In genomic region chr6:132210886-132211563, GRCh38 we compare ENCODE assay signal across 27 cellular contexts.
DNase-seq lines count a peak whose midpoint lies in the region; TF ChIP-seq lines count a peak whose summit lies in the region.
"Had no signal": no experiment of that assay in that cellular context is flagged by ENCODE, and none has a peak within 500 bp of the region (broad histone marks: within the 10 kb centered on the region; RNA-seq: fewer than 3 reads in every experiment).

No MANE protein-coding gene starts in this region.

- no peaks in the 10 kb centered on the region for H3K27me3 ChIP-seq in AG04450 (ENCODE audit: control insufficient read depth, insufficient read depth, low read length)
- no peaks in the 10 kb centered on the region for H3K27me3 ChIP-seq in endodermal cell (ENCODE audit: control insufficient read depth, insufficient read depth, low read length, poor library complexity, severe bottlenecking)

- H3K4me1 ChIP-seq in endodermal cell (ENCODE audit: control insufficient read depth, insufficient read depth, low read length): no peaks in the 10 kb centered on the region
- H3K4me1 ChIP-seq: A549 had no signal

- H3K4me1 Mint-ChIP-seq in endodermal cell (no peaks in the 10 kb centered on the region), mesothelial cell of epicardium (no peaks in the 10 kb centered on the region)
- H3K4me1 Mint-ChIP-seq: CD4-positive, alpha-beta memory T cell had no signal

- H3K4me3 ChIP-seq in AG04450 (ENCODE audit: low read depth, low read length): no peak overlapping the region
- no peak overlapping the region for H3K4me3 ChIP-seq in endodermal cell (ENCODE audit: low read length)
- H3K4me3 ChIP-seq: A549, K562, SK-N-MC had no signal

- 80 to 93% methylated on average over 1 to 2 of the region's 3 CpGs for WGBS in endodermal cell (ENCODE audit: insufficient coverage in 1 of 2, insufficient read length in 1 of 2), 2 experiments

- H3K9me3 ChIP-seq in AG04450 (ENCODE audit: control insufficient read depth, insufficient read depth, low read length) (peaks cover 8% of the 10 kb centered on the region; the same call in 1 of the 2 replicates), endodermal cell (ENCODE audit: control insufficient read depth, low read length) (no peaks in the 10 kb centered on the region)
- H3K9me3 ChIP-seq: A549 had no signal

- POLR2A ChIA-PET in AG04450 (lab: Yijun Ruan, JAX): no interaction called here

- no peaks in the 10 kb centered on the region for H3K9me3 Mint-ChIP-seq in endodermal cell
- H3K9me3 Mint-ChIP-seq in mesothelial cell of epicardium: peaks cover 5% of the 10 kb centered on the region
- H3K9me3 Mint-ChIP-seq: CD4-positive, alpha-beta memory T cell had no signal

- H3K36me3 ChIP-seq in endodermal cell (ENCODE audit: control insufficient read depth, insufficient read depth, low read length): no peaks in the 10 kb centered on the region

- no peak overlapping the region for H3K9ac ChIP-seq in endodermal cell (ENCODE audit: extremely low read depth, low read length, poor library complexity, severe bottlenecking)

- CTCF ChIA-PET in AG04450 (lab: Charles Lee): interaction anchor here (1.8 kb wide), 1 partner anchor 68 kb away, joined by 6 read pairs; no protein-coding TSS in a partner anchor

- H3K27ac ChIP-seq in AG04450 (ENCODE audit: low read depth, low read length): peak overlapping the region; percentile 12
- H3K27ac ChIP-seq in endodermal cell (ENCODE audit: low read depth, low read length): no peak overlapping the region
- H3K27ac ChIP-seq: A549, SK-N-MC had no signal

- H3K4me3 Mint-ChIP-seq in endodermal cell (no peak overlapping the region), mesothelial cell of epicardium (no peak overlapping the region)
- H3K4me3 Mint-ChIP-seq: CD4-positive, alpha-beta memory T cell had no signal

- H3K27ac Mint-ChIP-seq in endodermal cell (no peak overlapping the region), mesothelial cell of epicardium (peak overlapping the region; percentile 64)
- H3K27ac Mint-ChIP-seq: CD4-positive, alpha-beta memory T cell had no signal

- H3K36me3 Mint-ChIP-seq in endodermal cell (ENCODE audit: low read depth) (no peaks in the 10 kb centered on the region), mesothelial cell of epicardium (no peaks in the 10 kb centered on the region)
- H3K36me3 Mint-ChIP-seq: CD4-positive, alpha-beta memory T cell had no signal

- TF ChIP-seq CTCF in AG04450 (IDR thresholded peaks at IDR 0.05; ENCODE audit: low read depth, low read length): no peak
- no peak for TF ChIP-seq CTCF in endodermal cell (conservative IDR thresholded peaks at IDR 0.05)
- TF ChIP-seq CTCF in mesothelial cell of epicardium (IDR thresholded peaks at IDR 0.05; ENCODE audit: unreplicated experiment): no peak

- H3K27me3 Mint-ChIP-seq in endodermal cell (ENCODE audit: insufficient read depth) (peaks cover 3% of the 10 kb centered on the region), mesothelial cell of epicardium (ENCODE audit: low read depth) (no peaks in the 10 kb centered on the region)

- DNase-seq in AG04450 (ENCODE audit: low read depth, low spot score) (no peak), ELR (ENCODE audit: low read depth) (peak; percentile 26), endodermal cell (peak; percentile 52), mesothelial cell of epicardium (ENCODE audit: low spot score in 2 of 2, unreplicated experiment in 2 of 2) (no peak), NCI-H2081 (lab: John Stamatoyannopoulos, UW) (no peak), SW480 (ENCODE audit: low spot score) (no peak), DMS79 (lab: John Stamatoyannopoulos, UW) (no peak)
- DNase-seq: C1 segment of cervical spinal cord; CD4-positive, alpha-beta memory T cell; COR-L47; DMS53; EL; GF-D8; H7; Kasumi-1; NCI-H1092 treated with DMSO at 0.1 percent for 48 hours; NCI-H1436 treated with DMSO at 0.1 percent for 48 hours; NCI-H187 treated with DMSO at 0.1 percent for 48 hours; NCI-H2107; NCI-H446; NCI-H524 treated with DMSO at 0.1 percent for 48 hours; NCI-H774; PC-3; Right ventricle myocardium superior had no signal

Comparison
In these comparisons a context has a peak if more than half of its experiments do, and no peak if none do; other contexts are left out.
1. DNase-seq: peak in ELR (single experiment) and endodermal cell (single experiment); none in AG04450 (single experiment), mesothelial cell of epicardium (0 of 2), NCI-H2081 (0 of 2), SW480 (single experiment) and DMS79 (single experiment).